Comparison of ENCODE assay signal across 29 cellular contexts in the genomic region with DNA sequence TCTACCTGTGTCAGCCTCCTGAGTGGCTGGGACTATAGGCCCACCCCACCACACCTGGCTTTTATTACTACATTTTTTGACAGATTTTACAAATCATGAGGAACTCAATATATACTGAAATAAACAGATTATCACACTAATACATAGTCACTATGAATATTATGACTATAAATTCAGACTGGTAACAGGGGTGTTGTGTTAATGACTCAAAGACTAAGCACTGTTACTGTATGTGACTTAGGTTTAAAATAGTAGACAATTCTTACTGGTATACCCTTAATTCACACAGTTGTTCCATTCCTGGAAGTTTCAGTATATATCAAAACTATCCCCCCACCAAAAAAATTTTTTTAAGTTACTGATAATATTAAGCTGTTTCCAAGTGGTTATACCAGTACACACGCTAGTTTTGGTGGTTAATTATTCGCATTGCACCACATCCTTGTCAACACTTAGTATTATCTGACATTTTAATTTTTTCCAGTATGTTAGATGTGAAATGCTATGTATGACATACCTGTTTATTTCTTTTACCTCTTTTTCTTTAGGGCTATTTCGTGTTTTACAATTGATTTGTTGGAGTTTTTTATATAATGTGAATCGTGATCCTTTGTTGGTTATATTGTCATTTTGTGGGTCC. TPM values are rescaled to one million over a fixed set of nuclear protein-coding genes. Genes with fewer than 3 reads are reported as not detected.
A peak's percentile ranks its signal among the peaks of the same experiment; 100 is the strongest.
DNase-seq lines count a peak whose midpoint lies in the region; ATAC-seq, FAIRE-seq and TF ChIP-seq lines count a peak whose summit lies in the region.
"Had no signal": no experiment of that assay in that cellular context is flagged by ENCODE, and none has a peak within 500 bp of the region (broad histone marks: within the 10 kb centered on the region; RNA-seq: fewer than 3 reads in every experiment).

No MANE protein-coding gene starts in this region.

- H3K36me3 ChIP-seq in HepG2 (replicated peaks in 1 of 2; ENCODE audit: control insufficient read depth in 1 of 2, insufficient read depth in 2 of 2, low read length in 2 of 2) = peaks cover 30 to 76% of the 10 kb centered on the region in 2 experiments
- H3K36me3 ChIP-seq in right lobe of liver = peaks cover 0 to 37% (median 4%) of the 10 kb centered on the region in 4 donors

- no peak overlapping the region for H3K9ac ChIP-seq in HepG2 (ENCODE audit: insufficient read depth, low read depth, low read length)
- H3K9ac ChIP-seq: BLaER1 treated with 17β-estradiol and CSF1 and Interleukin-3, amounts not matched to agents 10 nM and 100 nM; GM23248 had no signal

- intact Hi-C loops in HepG2 (cut with micrococcal nuclease; ENCODE audit: unreplicated experiment) (no loop called here), right lobe of liver (cut with DNase I) (no loop called here)

- no peak for TF ChIP-seq RAD21 in HepG2 (CRISPR knock-in tag; IDR thresholded peaks at IDR 0.05)

- no peak overlapping the region for H3K4me3 Mint-ChIP-seq in activated T-helper 17 cell treated with anti-CD3 and anti-CD28 coated beads, Interleukin-2, amount 50 U/mL, for 72 hours
- H3K4me3 Mint-ChIP-seq in endothelial cell (ENCODE audit: unreplicated experiment) = peak overlapping the region; percentile 0
- H3K4me3 Mint-ChIP-seq: CD14-positive monocyte; CD4-positive, alpha-beta T cell had no signal

- H3K27ac ChIP-seq in HepG2 (ENCODE audit: extremely low read length, insufficient read depth, low read length) (no peak overlapping the region), right lobe of liver (no peak overlapping the region)
- H3K27ac ChIP-seq: 22Rv1; BLaER1 treated with 17β-estradiol and CSF1 and Interleukin-3, amounts not matched to agents 10 nM and 100 nM; GM23248 had no signal

- H3K4me1 ChIP-seq in HepG2 (ENCODE audit: insufficient read depth, low read length) (no peaks in the 10 kb centered on the region), right lobe of liver (no peaks in the 10 kb centered on the region)
- H3K4me1 ChIP-seq: BE2C; BLaER1 treated with 17β-estradiol and CSF1 and Interleukin-3, amounts not matched to agents 10 nM and 100 nM had no signal

- TF ChIP-seq EP300 in HepG2 (IDR thresholded peaks at IDR 0.05; ENCODE audit: low read depth in 2 of 2, low read length in 2 of 2) (no peak), HepG2 (CRISPR knock-in tag; IDR thresholded peaks at IDR 0.05; ENCODE audit: borderline replicate concordance) (no peak)

- DNase-seq in activated CD4-positive, CD25-positive, alpha-beta regulatory T cell treated with anti-CD3 and anti-CD28 coated beads, Interleukin-2, amount 50 U/mL, for 72 hours = no peak
- DNase-seq in HepG2 (ENCODE audit: low spot score) (no peak), right lobe of liver (no peak), endothelial cell (ENCODE audit: low spot score) (no peak), SIG-M5 treated with dmso at 0.1 percent for 504 hours (lab: John Stamatoyannopoulos, UW; ENCODE audit: unreplicated experiment) (no peak), NAMALWA (ENCODE audit: low spot score) (no peak)
- DNase-seq: ACHN; AML-193; BE2C; Calu3; CD4-positive, alpha-beta T cell; COR-L47; DMS53; DMS79 treated with DMSO at 0.1 percent for 48 hours; GF-D8; GM23248; H7; HCEC 1CT had no signal

- TF ChIP-seq POLR2A in HepG2 (IDR thresholded peaks at IDR 0.05; ENCODE audit: insufficient read depth in 1 of 2, low read depth in 2 of 2, low read length in 2 of 2) (no peak), right lobe of liver (IDR thresholded peaks at IDR 0.05) (no peak)

- no peaks in the 10 kb centered on the region for H3K27me3 Mint-ChIP-seq in activated T-helper 17 cell treated with anti-CD3 and anti-CD28 coated beads, Interleukin-2, amount 50 U/mL, for 72 hours
- no peaks in the 10 kb centered on the region for H3K27me3 Mint-ChIP-seq in endothelial cell (ENCODE audit: unreplicated experiment)
- H3K27me3 Mint-ChIP-seq: CD4-positive, alpha-beta T cell had no signal

- in situ Hi-C loops in HepG2 (cut with HindIII; ENCODE audit: extremely low pct_ligation_motif_present, low pct_unique_long_range_greater_than_20kb) = no loop called here

- H3K27me3 ChIP-seq in HepG2 (ENCODE audit: control insufficient read depth in 1 of 2, insufficient read depth in 2 of 2, low read length in 2 of 2) (no peaks in the 10 kb centered on the region), right lobe of liver (no peaks in the 10 kb centered on the region)
- H3K27me3 ChIP-seq: BE2C; BLaER1 treated with 17β-estradiol and CSF1 and Interleukin-3, amounts not matched to agents 10 nM and 100 nM had no signal

- 97% methylated on average over 4 of the region's 4 CpGs for WGBS in HepG2 (ENCODE audit: low lambda C conversion rate)
- WGBS in right lobe of liver (ENCODE audit: insufficient coverage, low coverage, low lambda C conversion rate, missing lambda C conversion rate) = 98% methylated on average over 4 of the region's 4 CpGs

- POLR2A ChIA-PET in HepG2 (lab: Yijun Ruan, JAX) = no interaction called here

- H3K9me3 Mint-ChIP-seq in activated T-helper 17 cell treated with anti-CD3 and anti-CD28 coated beads, Interleukin-2, amount 50 U/mL, for 72 hours = no peaks in the 10 kb centered on the region
- no peaks in the 10 kb centered on the region for H3K9me3 Mint-ChIP-seq in endothelial cell (ENCODE audit: unreplicated experiment)
- H3K9me3 Mint-ChIP-seq: CD14-positive monocyte; CD4-positive, alpha-beta T cell had no signal

- peaks cover 96% of the 10 kb centered on the region for H3K36me3 Mint-ChIP-seq in activated T-helper 17 cell treated with anti-CD3 and anti-CD28 coated beads, Interleukin-2, amount 50 U/mL, for 72 hours (ENCODE audit: low read depth)
- H3K36me3 Mint-ChIP-seq in endothelial cell (ENCODE audit: low read depth, unreplicated experiment) = peaks cover 15% of the 10 kb centered on the region

- H3K27ac Mint-ChIP-seq in activated T-helper 17 cell treated with anti-CD3 and anti-CD28 coated beads, Interleukin-2, amount 50 U/mL, for 72 hours = no peak overlapping the region
- no peak overlapping the region for H3K27ac Mint-ChIP-seq in endothelial cell (ENCODE audit: unreplicated experiment)
- H3K27ac Mint-ChIP-seq: CD4-positive, alpha-beta T cell had no signal

- H3K79me2 ChIP-seq in HepG2 (ENCODE audit: insufficient read depth, low read length) = no peaks in the 10 kb centered on the region

- CTCF ChIA-PET in HepG2 (lab: Yijun Ruan, JAX; ENCODE audit: low intra/inter-chr PET ratio, low total read pairs) = no interaction called here

- H3K4me1 Mint-ChIP-seq in activated T-helper 17 cell treated with anti-CD3 and anti-CD28 coated beads, Interleukin-2, amount 50 U/mL, for 72 hours = peaks cover 10% of the 10 kb centered on the region
- H3K4me1 Mint-ChIP-seq in endothelial cell (ENCODE audit: unreplicated experiment) = peaks cover 9% of the 10 kb centered on the region
- H3K4me1 Mint-ChIP-seq: CD14-positive monocyte had no signal

- no TSS peak for BruUV-seq in HepG2 (replicated peaks; lab: Mats Ljungman, UMichigan)

- H2AFZ ChIP-seq in HepG2 (ENCODE audit: low read length) = no peak overlapping the region
- H2AFZ ChIP-seq: GM23248 had no signal

- no peak for TF ChIP-seq CTCF in HepG2 (CRISPR knock-in tag; IDR thresholded peaks at IDR 0.05)
- no peak for TF ChIP-seq CTCF in right lobe of liver (IDR thresholded peaks at IDR 0.05)
- no peak for TF ChIP-seq CTCF in endothelial cell (IDR thresholded peaks at IDR 0.05; ENCODE audit: unreplicated experiment)

- no peaks in the 10 kb centered on the region for H4K20me1 ChIP-seq in HepG2 (ENCODE audit: insufficient read depth, low read length)

- H3K9me3 ChIP-seq in HepG2 (ENCODE audit: low read length) (no peaks in the 10 kb centered on the region), right lobe of liver (no peaks in the 10 kb centered on the region)
- H3K9me3 ChIP-seq: BE2C; BLaER1 treated with 17β-estradiol and CSF1 and Interleukin-3, amounts not matched to agents 10 nM and 100 nM had no signal

- FAIRE-seq in HepG2 (lab: Jason Lieb, UNC) = peak; percentile 56
- FAIRE-seq: A204.1, GM12891, GM18507, H1 had no signal

- no peak overlapping the region for H3K4me2 ChIP-seq in HepG2 (ENCODE audit: low read depth, low read length)
- H3K4me2 ChIP-seq: BLaER1 treated with 17β-estradiol and CSF1 and Interleukin-3, amounts not matched to agents 10 nM and 100 nM had no signal

- ATAC-seq in activated CD4-positive, CD25-positive, alpha-beta regulatory T cell treated with anti-CD3 and anti-CD28 coated beads, Interleukin-2, amount 50 U/mL, for 24 hours = peak; percentile 51 to 80
- ATAC-seq in HepG2 (no peak), right lobe of liver (no peak)
- peak; percentile 38 for ATAC-seq in activated T-helper 17 cell treated with anti-CD3 and anti-CD28 coated beads, Interleukin-2, amount 50 U/mL, for 72 hours (replicated peaks)

- no peak overlapping the region for H3K4me3 ChIP-seq in HepG2 (replicated peaks in 1 of 3; ENCODE audit: insufficient read depth in 1 of 3, low read depth in 2 of 3, low read length in 3 of 3)
- H3K4me3 ChIP-seq in right lobe of liver = no peak overlapping the region
- H3K4me3 ChIP-seq: BLaER1 treated with 17β-estradiol and CSF1 and Interleukin-3, amounts not matched to agents 10 nM and 100 nM; GM23248 had no signal

RNA-seq across cellular contexts. Expression of a gene that starts 34.4 kb away (rescaled TPM):
- total RNA-seq in HepG2 (2016; rRNA removed; fragmentation: Illumina TruSeq; extraction: Trizol) (0.09 and 0.14 TPM in 2 replicates), right lobe of liver (under 1 TPM in 1 of 6 experiments, not detected in 5; 0.18 TPM), endothelial cell (ENCODE audit: unreplicated experiment) (not detected)
- total RNA-seq in HepG2 (2016; cell fraction: cytosol; rRNA removed; fragmentation: Illumina TruSeq; extraction: Trizol; ENCODE audit: low read depth) = 0.30 and 0.35 TPM in 2 replicates
- 0.11 TPM in 1 of 2 replicates, not detected in the other for total RNA-seq in HepG2 (2016; cell fraction: insoluble cytoplasmic fraction; rRNA removed; fragmentation: Illumina TruSeq; extraction: Trizol)
- total RNA-seq in HepG2 (2016; cell fraction: membrane; rRNA removed; fragmentation: Illumina TruSeq; extraction: Trizol) = 0.37 and 0.38 TPM in 2 replicates
- 0.31 and 0.37 TPM in 2 replicates for total RNA-seq in HepG2 (2016; cell fraction: nucleus; rRNA removed; fragmentation: Illumina TruSeq; extraction: Trizol)
- polyA plus RNA-seq in HepG2 (2011; rRNA removed) = 0.16 TPM in 2 replicates
- 0.17 and 0.29 TPM in 2 replicates for polyA plus RNA-seq in HepG2 (2011; cell fraction: cytosol; rRNA removed)
- 0.18 and 0.24 TPM in 2 replicates for polyA plus RNA-seq in HepG2 (2011; cell fraction: nucleus; rRNA removed)
- polyA plus RNA-seq in HepG2 (2012) = 0.21 and 0.32 TPM in 2 replicates
- 0.12 and 0.15 TPM in 2 replicates for polyA plus RNA-seq in HepG2 (2016; cell fraction: cytosol; fragmentation: Illumina TruSeq; extraction: Trizol; ENCODE audit: low read depth)
- 0.20 and 0.21 TPM in 2 replicates for polyA plus RNA-seq in HepG2 (2016; cell fraction: insoluble cytoplasmic fraction; fragmentation: Illumina TruSeq; extraction: Trizol; ENCODE audit: low read depth)
- polyA plus RNA-seq in HepG2 (2016; cell fraction: membrane; fragmentation: Illumina TruSeq; extraction: Trizol; ENCODE audit: low read depth) = 0.27 and 0.39 TPM in 2 replicates
- polyA plus RNA-seq in HepG2 (2016; cell fraction: nucleus; fragmentation: Illumina TruSeq; extraction: Trizol; ENCODE audit: insufficient read depth, low read depth) = not detected in 2 replicates
- 0.58 TPM in 1 of 2 replicates, not detected in the other for polyA minus RNA-seq in HepG2 (2011; rRNA and poly(A)+ RNA removed; ENCODE audit: low replicate concordance)
- not detected in 2 replicates for polyA minus RNA-seq in HepG2 (2011; cell fraction: cytosol; rRNA and poly(A)+ RNA removed)
- 0.26 TPM in 1 of 2 replicates, not detected in the other for polyA minus RNA-seq in HepG2 (2011; cell fraction: nucleus; rRNA and poly(A)+ RNA removed)
- total RNA-seq in activated T-helper 17 cell treated with anti-CD3 and anti-CD28 coated beads, Interleukin-2, amount 50 U/mL, for 72 hours = under 1 TPM; 0.26 to 0.41 TPM
- total RNA-seq: Daoy, GM23248, H7 had no signal
- polyA plus RNA-seq: CD14-positive monocyte had no signal

RNA-seq across cellular contexts. Expression of a gene that starts 39.0 kb away (rescaled TPM):
- total RNA-seq in HepG2 (2016; rRNA removed; fragmentation: Illumina TruSeq; extraction: Trizol) (not detected in 2 replicates), right lobe of liver (1 to 10 TPM in 1 of 6 experiments, under 1 TPM in 4, not detected in 1; 0.20 to 1.1 (median 0.56) TPM), endothelial cell (ENCODE audit: unreplicated experiment) (not detected)
- not detected in 2 replicates for total RNA-seq in HepG2 (2016; cell fraction: cytosol; rRNA removed; fragmentation: Illumina TruSeq; extraction: Trizol; ENCODE audit: low read depth)
- not detected in 2 replicates for total RNA-seq in HepG2 (2016; cell fraction: insoluble cytoplasmic fraction; rRNA removed; fragmentation: Illumina TruSeq; extraction: Trizol)
- not detected in 2 replicates for total RNA-seq in HepG2 (2016; cell fraction: membrane; rRNA removed; fragmentation: Illumina TruSeq; extraction: Trizol)
- total RNA-seq in HepG2 (2016; cell fraction: nucleus; rRNA removed; fragmentation: Illumina TruSeq; extraction: Trizol) = not detected in 2 replicates
- not detected in 2 replicates for polyA plus RNA-seq in HepG2 (2011; rRNA removed)
- polyA plus RNA-seq in HepG2 (2011; cell fraction: cytosol; rRNA removed) = not detected in 2 replicates
- not detected in 2 replicates for polyA plus RNA-seq in HepG2 (2011; cell fraction: nucleus; rRNA removed)
- polyA plus RNA-seq in HepG2 (2012) = 0.11 and 0.12 TPM in 2 replicates
- polyA plus RNA-seq in HepG2 (2016; cell fraction: cytosol; fragmentation: Illumina TruSeq; extraction: Trizol; ENCODE audit: low read depth) = not detected in 2 replicates
- not detected in 2 replicates for polyA plus RNA-seq in HepG2 (2016; cell fraction: insoluble cytoplasmic fraction; fragmentation: Illumina TruSeq; extraction: Trizol; ENCODE audit: low read depth)
- polyA plus RNA-seq in HepG2 (2016; cell fraction: membrane; fragmentation: Illumina TruSeq; extraction: Trizol; ENCODE audit: low read depth) = not detected in 2 replicates
- polyA plus RNA-seq in HepG2 (2016; cell fraction: nucleus; fragmentation: Illumina TruSeq; extraction: Trizol; ENCODE audit: insufficient read depth, low read depth) = not detected in 2 replicates
- 0.12 and 3.5 TPM in 2 replicates for polyA minus RNA-seq in HepG2 (2011; rRNA and poly(A)+ RNA removed; ENCODE audit: low replicate concordance)
- polyA minus RNA-seq in HepG2 (2011; cell fraction: cytosol; rRNA and poly(A)+ RNA removed) = not detected in 2 replicates
- not detected in 2 replicates for polyA minus RNA-seq in HepG2 (2011; cell fraction: nucleus; rRNA and poly(A)+ RNA removed)
- total RNA-seq in activated T-helper 17 cell treated with anti-CD3 and anti-CD28 coated beads, Interleukin-2, amount 50 U/mL, for 72 hours = 1 to 10 TPM; 1.5 to 2.6 TPM
- total RNA-seq: G401, H1 had no signal

RNA-seq across cellular contexts. Expression of a gene that starts 46.5 kb away (rescaled TPM):
- total RNA-seq in HepG2 (2016; rRNA removed; fragmentation: Illumina TruSeq; extraction: Trizol) (26.4 and 61.5 TPM in 2 replicates), right lobe of liver (10 to 100 TPM; 13.2 to 21.9 (median 19.2) TPM), endothelial cell (ENCODE audit: unreplicated experiment) (9.8 TPM)
- total RNA-seq in HepG2 (2016; cell fraction: cytosol; rRNA removed; fragmentation: Illumina TruSeq; extraction: Trizol; ENCODE audit: low read depth) = 43.9 and 46.0 TPM in 2 replicates
- total RNA-seq in HepG2 (2016; cell fraction: insoluble cytoplasmic fraction; rRNA removed; fragmentation: Illumina TruSeq; extraction: Trizol) = 23.2 and 62.1 TPM in 2 replicates
- 62.7 and 67.8 TPM in 2 replicates for total RNA-seq in HepG2 (2016; cell fraction: membrane; rRNA removed; fragmentation: Illumina TruSeq; extraction: Trizol)
- 71.4 and 86.1 TPM in 2 replicates for total RNA-seq in HepG2 (2016; cell fraction: nucleus; rRNA removed; fragmentation: Illumina TruSeq; extraction: Trizol)
- 65.5 and 81.8 TPM in 2 replicates for polyA plus RNA-seq in HepG2 (2011; rRNA removed)
- polyA plus RNA-seq in HepG2 (2011; cell fraction: cytosol; rRNA removed) = 30.3 and 70.4 TPM in 2 replicates
- 585 and 688 TPM in 2 replicates for polyA plus RNA-seq in HepG2 (2011; cell fraction: nucleus; rRNA removed)
- polyA plus RNA-seq in HepG2 (2012) = 32.0 and 41.2 TPM in 2 replicates
- 18.6 and 21.1 TPM in 2 replicates for polyA plus RNA-seq in HepG2 (2016; cell fraction: cytosol; fragmentation: Illumina TruSeq; extraction: Trizol; ENCODE audit: low read depth)
- polyA plus RNA-seq in HepG2 (2016; cell fraction: insoluble cytoplasmic fraction; fragmentation: Illumina TruSeq; extraction: Trizol; ENCODE audit: low read depth) = 21.8 and 29.6 TPM in 2 replicates
- 29.2 TPM in 2 replicates for polyA plus RNA-seq in HepG2 (2016; cell fraction: membrane; fragmentation: Illumina TruSeq; extraction: Trizol; ENCODE audit: low read depth)
- polyA plus RNA-seq in HepG2 (2016; cell fraction: nucleus; fragmentation: Illumina TruSeq; extraction: Trizol; ENCODE audit: insufficient read depth, low read depth) = 161 and 163 TPM in 2 replicates
- polyA minus RNA-seq in HepG2 (2011; rRNA and poly(A)+ RNA removed; ENCODE audit: low replicate concordance) = 148 and 154 TPM in 2 replicates
- 27.1 and 33.2 TPM in 2 replicates for polyA minus RNA-seq in HepG2 (2011; cell fraction: cytosol; rRNA and poly(A)+ RNA removed)
- polyA minus RNA-seq in HepG2 (2011; cell fraction: nucleus; rRNA and poly(A)+ RNA removed) = 103 and 112 TPM in 2 replicates
- 10 to 100 TPM; 20.8 to 26.5 TPM for total RNA-seq in activated T-helper 17 cell treated with anti-CD3 and anti-CD28 coated beads, Interleukin-2, amount 50 U/mL, for 72 hours

RNA-seq across cellular contexts. Expression of a gene that starts 58.5 kb away (rescaled TPM):
- total RNA-seq in HepG2 (2016; rRNA removed; fragmentation: Illumina TruSeq; extraction: Trizol) (25.3 and 39.4 TPM in 2 replicates), right lobe of liver (1 to 10 TPM in 2 of 6 experiments, under 1 TPM in 4; 0.24 to 8.8 (median 0.77) TPM), endothelial cell (ENCODE audit: unreplicated experiment) (6.7 TPM)
- 23.5 and 26.5 TPM in 2 replicates for total RNA-seq in HepG2 (2016; cell fraction: cytosol; rRNA removed; fragmentation: Illumina TruSeq; extraction: Trizol; ENCODE audit: low read depth)
- 22.9 and 41.6 TPM in 2 replicates for total RNA-seq in HepG2 (2016; cell fraction: insoluble cytoplasmic fraction; rRNA removed; fragmentation: Illumina TruSeq; extraction: Trizol)
- 49.7 and 51.9 TPM in 2 replicates for total RNA-seq in HepG2 (2016; cell fraction: membrane; rRNA removed; fragmentation: Illumina TruSeq; extraction: Trizol)
- 29.5 and 34.7 TPM in 2 replicates for total RNA-seq in HepG2 (2016; cell fraction: nucleus; rRNA removed; fragmentation: Illumina TruSeq; extraction: Trizol)
- polyA plus RNA-seq in HepG2 (2011; rRNA removed) = 22.5 and 25.5 TPM in 2 replicates
- 14.5 and 25.4 TPM in 2 replicates for polyA plus RNA-seq in HepG2 (2011; cell fraction: cytosol; rRNA removed)
- 50.7 and 66.4 TPM in 2 replicates for polyA plus RNA-seq in HepG2 (2011; cell fraction: nucleus; rRNA removed)
- polyA plus RNA-seq in HepG2 (2012) = 14.4 and 23.5 TPM in 2 replicates
- 39.6 and 41.6 TPM in 2 replicates for polyA plus RNA-seq in HepG2 (2016; cell fraction: cytosol; fragmentation: Illumina TruSeq; extraction: Trizol; ENCODE audit: low read depth)
- polyA plus RNA-seq in HepG2 (2016; cell fraction: insoluble cytoplasmic fraction; fragmentation: Illumina TruSeq; extraction: Trizol; ENCODE audit: low read depth) = 32.3 and 37.3 TPM in 2 replicates
- polyA plus RNA-seq in HepG2 (2016; cell fraction: membrane; fragmentation: Illumina TruSeq; extraction: Trizol; ENCODE audit: low read depth) = 56.5 and 59.4 TPM in 2 replicates
- polyA plus RNA-seq in HepG2 (2016; cell fraction: nucleus; fragmentation: Illumina TruSeq; extraction: Trizol; ENCODE audit: insufficient read depth, low read depth) = 97.6 and 106 TPM in 2 replicates
- polyA minus RNA-seq in HepG2 (2011; rRNA and poly(A)+ RNA removed; ENCODE audit: low replicate concordance) = 35.0 and 64.5 TPM in 2 replicates
- 7.4 and 10.7 TPM in 2 replicates for polyA minus RNA-seq in HepG2 (2011; cell fraction: cytosol; rRNA and poly(A)+ RNA removed)
- 8.0 and 10.6 TPM in 2 replicates for polyA minus RNA-seq in HepG2 (2011; cell fraction: nucleus; rRNA and poly(A)+ RNA removed)
- 10 to 100 TPM; 40.2 to 65.4 TPM for total RNA-seq in activated T-helper 17 cell treated with anti-CD3 and anti-CD28 coated beads, Interleukin-2, amount 50 U/mL, for 72 hours

Comparison
In these comparisons a context has a peak if more than half of its experiments do, and no peak if none do; other contexts are left out.
1. ATAC-seq: peak in activated CD4-positive, CD25-positive, alpha-beta regulatory T cell treated with anti-CD3 and anti-CD28 coated beads, Interleukin-2, amount 50 U/mL, for 24 hours (2 of 2) and activated T-helper 17 cell treated with anti-CD3 and anti-CD28 coated beads, Interleukin-2, amount 50 U/mL, for 72 hours (single experiment); none in HepG2 (single experiment) and right lobe of liver (0 of 4).